Comparison of ENCODE assay signal across 8 cellular contexts in genomic region chr17:39618252-39618913, GRCh38. TPM values are rescaled to one million over a fixed set of nuclear protein-coding genes. Genes with fewer than 3 reads are reported as not detected.
DNase-seq lines count a peak whose midpoint lies in the region; ATAC-seq and TF ChIP-seq lines count a peak whose summit lies in the region.

No MANE protein-coding gene starts in this region.

- H3K27ac ChIP-seq in SJCRH30 = peak overlapping the region; percentile 25
- no peak overlapping the region for H3K27ac ChIP-seq in fibroblast of lung (ENCODE audit: insufficient read depth, low read length)
- H3K27ac ChIP-seq in rectal smooth muscle tissue (ENCODE audit: low read depth, low read length) = no peak overlapping the region

- H3K79me2 ChIP-seq in fibroblast of lung (ENCODE audit: control insufficient read depth, insufficient read depth, low read length) = no peaks in the 10 kb centered on the region

- ATAC-seq in HG02884 (IDR thresholded peaks at IDR 0.05; ENCODE audit: unreplicated experiment) = no peak

- H3K4me3 Mint-ChIP-seq in activated T-cell treated with anti-CD3 and anti-CD28 coated beads, Interleukin-2, amount 50 U/mL, for 24 hours = peak overlapping the region; percentile 68

- peak overlapping the region; percentile 87 for H3K4me2 ChIP-seq in fibroblast of lung (ENCODE audit: extremely low read depth, insufficient read depth, low read length)

- peaks cover 27% of the 10 kb centered on the region for H3K4me1 Mint-ChIP-seq in activated T-cell treated with anti-CD3 and anti-CD28 coated beads, Interleukin-2, amount 50 U/mL, for 24 hours (ENCODE audit: low read depth)

- no peak for TF ChIP-seq CTCF in fibroblast of lung (conservative IDR thresholded peaks at IDR 0.05 in 1 of 2, IDR thresholded peaks at IDR 0.05 in 1 of 2; ENCODE audit: low read depth in 1 of 2, low read length in 2 of 2)

- no peaks in the 10 kb centered on the region for H4K20me1 ChIP-seq in fibroblast of lung (ENCODE audit: control insufficient read depth, extremely low read depth, insufficient read depth, low read length)

- peak overlapping the region; percentile 52 for H2AFZ ChIP-seq in fibroblast of lung (ENCODE audit: low read length)

- peak overlapping the region; percentile 55 for H3K27ac Mint-ChIP-seq in activated T-cell treated with anti-CD3 and anti-CD28 coated beads, Interleukin-2, amount 50 U/mL, for 24 hours

- no peaks in the 10 kb centered on the region for H3K36me3 ChIP-seq in SJCRH30
- no peaks in the 10 kb centered on the region for H3K36me3 ChIP-seq in fibroblast of lung (ENCODE audit: control insufficient read depth, insufficient read depth, low read length)
- H3K36me3 ChIP-seq in rectal smooth muscle tissue (ENCODE audit: control insufficient read depth, insufficient read depth, low read length) = no peaks in the 10 kb centered on the region

- no peaks in the 10 kb centered on the region for H3K9me3 Mint-ChIP-seq in activated T-cell treated with anti-CD3 and anti-CD28 coated beads, Interleukin-2, amount 50 U/mL, for 24 hours

- H3K36me3 Mint-ChIP-seq in activated T-cell treated with anti-CD3 and anti-CD28 coated beads, Interleukin-2, amount 50 U/mL, for 24 hours (ENCODE audit: low read depth) = no peaks in the 10 kb centered on the region

- H3K27me3 ChIP-seq in SJCRH30 (peaks cover 3% of the 10 kb centered on the region; the same call in 1 of the 2 replicates), fibroblast of lung (ENCODE audit: control insufficient read depth, insufficient read depth, low read length) (peaks cover 25% of the 10 kb centered on the region), rectal smooth muscle tissue (ENCODE audit: control insufficient read depth, insufficient read depth, low read length) (peaks cover 7% of the 10 kb centered on the region)

- H3K9ac ChIP-seq in fibroblast of lung (ENCODE audit: insufficient read depth, low read length) = no peak overlapping the region
- no peak overlapping the region for H3K9ac ChIP-seq in rectal smooth muscle tissue (ENCODE audit: low read length)

- no peaks in the 10 kb centered on the region for H3K9me3 ChIP-seq in SJCRH30 (replicated peaks)
- no peaks in the 10 kb centered on the region for H3K9me3 ChIP-seq in fibroblast of lung (ENCODE audit: control insufficient read depth, insufficient read depth, low read depth, low read length)

- H3K27me3 Mint-ChIP-seq in activated T-cell treated with anti-CD3 and anti-CD28 coated beads, Interleukin-2, amount 50 U/mL, for 24 hours = peaks cover 21% of the 10 kb centered on the region

- H3K4me1 ChIP-seq in SJCRH30 (peaks cover 14% of the 10 kb centered on the region; the same call in 1 of the 2 replicates), fibroblast of lung (ENCODE audit: control insufficient read depth, extremely low read depth, insufficient read depth, low read length) (no peaks in the 10 kb centered on the region), rectal smooth muscle tissue (ENCODE audit: control insufficient read depth, insufficient read depth, low read length) (peaks cover 3% of the 10 kb centered on the region)

- H3K4me3 ChIP-seq in SJCRH30 (peak overlapping the region; percentile 65), fibroblast of lung (replicated peaks in 1 of 4; ENCODE audit: control extremely low read depth in 1 of 4, insufficient read depth in 1 of 4, low read depth in 3 of 4, low read length in 4 of 4) (peak overlapping the region; percentile 32 to 78 (median 56)), rectal smooth muscle tissue (ENCODE audit: low read length) (peak overlapping the region; percentile 66)

- peak; percentile 55 for DNase-seq in activated T-cell treated with anti-CD3 and anti-CD28 coated beads, Interleukin-2, amount 50 U/mL, for 24 hours
- DNase-seq in activated T-cell treated with anti-CD3 and anti-CD28 coated beads, Interleukin-2, amount 50 U/mL, for 1 hour = no peak
- DNase-seq in SJCRH30 (peak; percentile 34 to 50), fibroblast of lung (ENCODE audit: low read depth in 2 of 2) (no peak), NCI-H128 (lab: John Stamatoyannopoulos, UW; ENCODE audit: unreplicated experiment) (no peak), NCI-H345 treated with DMSO at 0.1 percent for 48 hours (lab: John Stamatoyannopoulos, UW; ENCODE audit: unreplicated experiment) (no peak)

RNA-seq across cellular contexts. Expression of gene PPP1R1B, which starts 8.4 kb away (rescaled TPM):
- not detected in 2 replicates for total RNA-seq in SJCRH30 (2014; rRNA removed; shearing (Covaris generic))
- total RNA-seq in fibroblast of lung = under 0.01 and 0.26 TPM in 2 replicates
- polyA plus RNA-seq in fibroblast of lung = 0.05 TPM in 1 of 2 replicates, not detected in the other
- polyA plus RNA-seq in fibroblast of lung (2012) = 0.08 TPM in 1 of 2 replicates, not detected in the other
- polyA minus RNA-seq in fibroblast of lung (ENCODE audit: low replicate concordance) = not detected in 2 replicates

RNA-seq across cellular contexts. Expression of gene NEUROD2, which starts 10.7 kb away (rescaled TPM):
- total RNA-seq in SJCRH30 (2014; rRNA removed; shearing (Covaris generic)) = 0.20 TPM in 1 of 2 replicates, not detected in the other
- not detected in 2 replicates for total RNA-seq in fibroblast of lung
- not detected in 2 replicates for polyA plus RNA-seq in fibroblast of lung
- polyA plus RNA-seq in fibroblast of lung (2012) = not detected in 2 replicates
- not detected in 2 replicates for polyA minus RNA-seq in fibroblast of lung (ENCODE audit: low replicate concordance)

RNA-seq across cellular contexts. Expression of gene STARD3, which starts 18.6 kb away (rescaled TPM):
- 21.8 and 22.7 TPM in 2 replicates for total RNA-seq in SJCRH30 (2014; rRNA removed; shearing (Covaris generic))
- 28.0 and 31.7 TPM in 2 replicates for total RNA-seq in fibroblast of lung
- polyA plus RNA-seq in fibroblast of lung = 30.4 and 43.1 TPM in 2 replicates
- 24.5 and 28.5 TPM in 2 replicates for polyA plus RNA-seq in fibroblast of lung (2012)
- polyA minus RNA-seq in fibroblast of lung (ENCODE audit: low replicate concordance) = 109 and 119 TPM in 2 replicates

RNA-seq across cellular contexts. Expression of gene TCAP, which starts 46.8 kb away (rescaled TPM):
- 0.53 and 0.73 TPM in 2 replicates for total RNA-seq in SJCRH30 (2014; rRNA removed; shearing (Covaris generic))
- total RNA-seq in fibroblast of lung = 0.17 and 0.26 TPM in 2 replicates
- polyA plus RNA-seq in fibroblast of lung = 0.05 TPM in 1 of 2 replicates, not detected in the other
- 0.09 and 0.16 TPM in 2 replicates for polyA plus RNA-seq in fibroblast of lung (2012)
- polyA minus RNA-seq in fibroblast of lung (ENCODE audit: low replicate concordance) = 0.19 and 1.2 TPM in 2 replicates

RNA-seq across cellular contexts. Expression of gene PNMT, which starts 49.9 kb away (rescaled TPM):
- 0.71 TPM in 1 of 2 replicates, not detected in the other for total RNA-seq in SJCRH30 (2014; rRNA removed; shearing (Covaris generic))
- not detected in 2 replicates for total RNA-seq in fibroblast of lung
- not detected in 2 replicates for polyA plus RNA-seq in fibroblast of lung
- polyA plus RNA-seq in fibroblast of lung (2012) = not detected in 2 replicates
- not detected in 2 replicates for polyA minus RNA-seq in fibroblast of lung (ENCODE audit: low replicate concordance)

Comparison
In these comparisons a context has a peak if more than half of its experiments do, and no peak if none do; other contexts are left out.
1. DNase-seq: peak in activated T-cell treated with anti-CD3 and anti-CD28 coated beads, Interleukin-2, amount 50 U/mL, for 24 hours (single experiment) and SJCRH30 (2 of 2); none in activated T-cell treated with anti-CD3 and anti-CD28 coated beads, Interleukin-2, amount 50 U/mL, for 1 hour (single experiment), fibroblast of lung (0 of 2), NCI-H128 (single experiment) and NCI-H345 treated with DMSO at 0.1 percent for 48 hours (single experiment).
2. Peak in every context shown above with its lines, with median percentiles within 50 percentile points of each other: H3K4me3 ChIP-seq.